Comparison of ENCODE assay signal across 9 cellular contexts in the genomic region with DNA sequence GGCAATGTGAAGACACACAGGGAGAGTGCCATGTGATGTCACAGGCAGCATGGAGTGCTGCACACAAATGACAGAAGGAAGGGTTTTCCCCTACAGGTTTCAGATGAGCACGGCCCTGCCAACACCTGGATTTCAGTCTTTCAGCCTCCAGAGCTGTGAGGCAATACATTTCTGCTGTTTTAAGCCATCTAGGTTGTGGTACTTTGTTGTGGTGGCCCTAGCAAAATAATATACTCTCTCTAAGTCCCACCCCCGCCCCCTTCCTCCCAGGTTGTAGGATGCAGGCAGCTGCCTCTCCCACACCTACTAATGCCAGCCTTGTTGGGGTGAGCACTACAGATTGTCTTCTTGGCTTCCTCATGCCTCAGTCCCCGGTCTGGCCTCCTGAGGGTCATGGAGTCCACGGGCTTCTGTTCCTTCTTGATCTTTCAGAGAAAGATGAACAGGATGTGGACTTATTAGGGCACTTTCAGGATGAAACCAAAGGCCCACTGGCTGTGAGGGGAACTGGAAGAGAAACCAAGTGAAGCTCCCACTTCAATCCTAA.
DNase-seq lines count a peak whose midpoint lies in the region; ATAC-seq, FAIRE-seq and TF ChIP-seq lines count a peak whose summit lies in the region.
"Had no signal": no experiment of that assay in that cellular context is flagged by ENCODE, and none has a peak within 500 bp of the region (broad histone marks: within the 10 kb centered on the region; RNA-seq: fewer than 3 reads in every experiment).

No MANE protein-coding gene starts in this region.

- no peaks in the 10 kb centered on the region for H3K27me3 ChIP-seq in vagina

- ATAC-seq in GM18498 (IDR thresholded peaks at IDR 0.05; ENCODE audit: unreplicated experiment) (peak; percentile 95), GM19455 (IDR thresholded peaks at IDR 0.05; ENCODE audit: unreplicated experiment) (peak; percentile 98), HG03064 (IDR thresholded peaks at IDR 0.05; ENCODE audit: low read depth, unreplicated experiment) (peak; percentile 99)
- peak; percentile 86 for ATAC-seq in activated T-cell treated with anti-CD3 and anti-CD28 coated beads, Interleukin-2, amount 50 U/mL, for 72 hours (replicated peaks in 1 of 2)

- DNase-seq in activated T-cell treated with anti-CD3 and anti-CD28 coated beads, Interleukin-2, amount 50 U/mL, for 72 hours, result peak; percentile 15 to 27
- DNase-seq in H54 (ENCODE audit: insufficient read length, low spot score) (no peak), vagina (ENCODE audit: extremely low spot score in 2 of 2) (no peak), AG08396 (ENCODE audit: low spot score) (no peak), NCI-H1694 (lab: John Stamatoyannopoulos, UW) (no peak)
- DNase-seq: mesenchymal stem cell had no signal

- FAIRE-seq in H54 (lab: Jason Lieb, UNC), result no peak

- H3K27me3 Mint-ChIP-seq in activated T-cell treated with anti-CD3 and anti-CD28 coated beads, Interleukin-2, amount 50 U/mL, for 72 hours (ENCODE audit: low read depth), result peaks cover 13% of the 10 kb centered on the region

- no peak for TF ChIP-seq CTCF in vagina (IDR thresholded peaks at IDR 0.05)

- no peak overlapping the region for H3K27ac ChIP-seq in vagina

- H3K27ac Mint-ChIP-seq in activated T-cell treated with anti-CD3 and anti-CD28 coated beads, Interleukin-2, amount 50 U/mL, for 72 hours, result no peak overlapping the region

- no peaks in the 10 kb centered on the region for H3K36me3 Mint-ChIP-seq in activated T-cell treated with anti-CD3 and anti-CD28 coated beads, Interleukin-2, amount 50 U/mL, for 72 hours (ENCODE audit: insufficient read depth in 2 of 2)

- no peak overlapping the region for H3K4me3 ChIP-seq in vagina

- H3K4me1 ChIP-seq in vagina, result no peaks in the 10 kb centered on the region

- H3K9me3 Mint-ChIP-seq in activated T-cell treated with anti-CD3 and anti-CD28 coated beads, Interleukin-2, amount 50 U/mL, for 72 hours, result peaks cover 0 to 2% of the 10 kb centered on the region in 2 donors

- intact Hi-C loops in vagina (cut with DNase I), result no loop called here

- no peaks in the 10 kb centered on the region for H3K9me3 ChIP-seq in vagina

- H3K36me3 ChIP-seq in vagina, result no peaks in the 10 kb centered on the region

- TF ChIP-seq POLR2A in H54 (IDR thresholded peaks at IDR 0.05; ENCODE audit: low read depth, low read length) (no peak), vagina (IDR thresholded peaks at IDR 0.05) (no peak)

- no peak overlapping the region for H3K4me3 Mint-ChIP-seq in activated T-cell treated with anti-CD3 and anti-CD28 coated beads, Interleukin-2, amount 50 U/mL, for 72 hours

- peaks cover 24% of the 10 kb centered on the region for H3K4me1 Mint-ChIP-seq in activated T-cell treated with anti-CD3 and anti-CD28 coated beads, Interleukin-2, amount 50 U/mL, for 72 hours (ENCODE audit: low read depth)

Comparison
In these comparisons a context has a peak if more than half of its experiments do, and no peak if none do; other contexts are left out.
1. DNase-seq: peak in activated T-cell treated with anti-CD3 and anti-CD28 coated beads, Interleukin-2, amount 50 U/mL, for 72 hours (2 of 2); none in H54 (single experiment), vagina (0 of 2), AG08396 (single experiment) and NCI-H1694 (single experiment).
2. Peak in every context shown above with its lines, with median percentiles within 50 percentile points of each other: ATAC-seq.